ENCODE assay signal across 1 cellular context in the genomic region with DNA sequence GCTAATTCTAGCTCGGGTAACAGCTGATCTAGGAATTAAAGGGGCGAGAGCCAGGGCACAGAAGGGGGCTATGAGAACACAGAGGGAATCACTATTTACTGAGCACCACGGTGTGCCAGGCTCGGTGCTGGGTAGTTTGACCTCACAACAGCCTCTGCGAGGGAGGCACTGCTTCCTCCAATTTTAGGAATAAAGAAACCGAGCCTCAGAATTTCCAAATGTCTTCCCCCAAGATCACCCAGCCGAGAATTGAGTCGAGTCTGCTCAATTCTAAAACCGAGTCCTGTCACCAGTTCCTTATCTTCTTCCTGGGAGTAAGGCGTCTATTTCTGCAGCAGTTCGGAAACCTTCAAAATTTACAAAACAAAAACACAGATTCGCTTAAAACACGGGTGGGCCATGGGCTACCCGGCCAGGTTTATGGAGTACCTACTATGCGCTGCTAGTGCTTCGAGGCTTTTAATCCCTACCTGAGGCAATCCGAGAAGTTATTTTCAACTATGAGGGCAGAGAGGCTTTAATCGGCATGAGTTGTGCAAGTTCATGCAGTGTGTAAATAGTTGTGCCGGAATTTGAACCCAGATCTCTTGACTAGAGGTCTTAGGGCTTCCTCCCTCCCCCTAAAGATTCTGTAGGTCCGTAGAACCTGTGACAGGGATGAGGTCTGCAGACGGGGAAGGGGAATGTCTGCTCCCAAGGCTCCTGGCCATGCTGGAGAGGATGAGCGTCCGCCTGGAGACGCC.
TF ChIP-seq lines count a peak whose summit lies in the region.

No MANE protein-coding gene starts in this region.

TF ChIP-seq in H1, 55 proteins besides CTCF, POLR2A, EP300 and RAD21:
- peak; percentile 74 for TF ChIP-seq RNF2 (IDR thresholded peaks at IDR 0.05; ENCODE audit: borderline replicate concordance, low read depth, low read length, missing control alignments, poor library complexity, severe bottlenecking)
- TF ChIP-seq SUZ12 (IDR thresholded peaks at IDR 0.05; ENCODE audit: low read length): peak; percentile 54
- peak; percentile 55 for TF ChIP-seq EZH2 (IDR thresholded peaks at IDR 0.05; ENCODE audit: low read depth, low read length, severe bottlenecking)
- TF ChIP-seq CHD1 (IDR thresholded peaks at IDR 0.05; ENCODE audit: low read depth, low read length): no peak
